Comparison of ENCODE assay signal across 8 cellular contexts in genomic region chr12:57008113-57008687, GRCh38. TPM values are rescaled to one million over a fixed set of nuclear protein-coding genes. Genes with fewer than 3 reads are reported as not detected.
A peak's percentile ranks its signal among the peaks of the same experiment; 100 is the strongest.
DNase-seq lines count a peak whose midpoint lies in the region; ATAC-seq and TF ChIP-seq lines count a peak whose summit lies in the region.

No MANE protein-coding gene starts in this region.

- CTCF ChIA-PET in SK-N-SH (lab: Yijun Ruan, JAX), result interaction anchor here (0.6 to 15.0 kb wide), 26 partner anchors 11 to 168 kb away, joined by 3 to 257 read pairs (median 4); partner anchors contain the start of genes LRP1, MYO1A, STAT6 and TAC3

- peak overlapping the region; percentile 25 for H3K27ac Mint-ChIP-seq in activated naive CD4-positive, alpha-beta T cell treated with anti-CD3 and anti-CD28 coated beads, Interleukin-2, amount 50 U/mL, for 24 hours

- H3K9ac ChIP-seq in SK-N-SH (no peak overlapping the region), neural cell (ENCODE audit: low read length) (no peak overlapping the region)

- H3F3A ChIP-seq in SK-N-SH (replicated peaks; ENCODE audit: insufficient read depth), result no peaks in the 10 kb centered on the region
- no peaks in the 10 kb centered on the region for H3F3A ChIP-seq in neural cell (ENCODE audit: insufficient read depth, low read length, poor library complexity, severe bottlenecking)

- H4K20me1 ChIP-seq in SK-N-SH (ENCODE audit: insufficient read depth) (no peaks in the 10 kb centered on the region), neural cell (ENCODE audit: insufficient read depth) (no peaks in the 10 kb centered on the region)

- no peak overlapping the region; a peak in 1 of 4 replicates for H3K27ac ChIP-seq in SK-N-SH (ENCODE audit: low read depth in 2 of 2, low read length in 1 of 2)
- no peak overlapping the region for H3K27ac ChIP-seq in neural cell (ENCODE audit: low read length)

- H3K36me3 ChIP-seq in SK-N-SH (replicated peaks in 1 of 2; ENCODE audit: control insufficient read depth in 1 of 2, insufficient read depth in 2 of 2, low read length in 1 of 2), result peaks cover 4 to 15% of the 10 kb centered on the region in 2 experiments
- H3K36me3 ChIP-seq in neural cell (ENCODE audit: insufficient read depth, low read length), result no peaks in the 10 kb centered on the region

- peaks cover 9% of the 10 kb centered on the region for H3K36me3 Mint-ChIP-seq in activated naive CD4-positive, alpha-beta T cell treated with anti-CD3 and anti-CD28 coated beads, Interleukin-2, amount 50 U/mL, for 24 hours

- H3K9me3 ChIP-seq in SK-N-SH (no peaks in the 10 kb centered on the region), neural cell (ENCODE audit: low read length) (no peaks in the 10 kb centered on the region)

- no peaks in the 10 kb centered on the region for H3K27me3 Mint-ChIP-seq in activated naive CD4-positive, alpha-beta T cell treated with anti-CD3 and anti-CD28 coated beads, Interleukin-2, amount 50 U/mL, for 24 hours

- peak overlapping the region; percentile 2 for H3K4me3 Mint-ChIP-seq in activated naive CD4-positive, alpha-beta T cell treated with anti-CD3 and anti-CD28 coated beads, Interleukin-2, amount 50 U/mL, for 24 hours

- no peak for ATAC-seq in HG03565 (IDR thresholded peaks at IDR 0.05; ENCODE audit: unreplicated experiment)
- no peak for ATAC-seq in GM18873 (IDR thresholded peaks at IDR 0.05; ENCODE audit: low FRiP score, unreplicated experiment)

- no peaks in the 10 kb centered on the region for H3K9me3 Mint-ChIP-seq in activated naive CD4-positive, alpha-beta T cell treated with anti-CD3 and anti-CD28 coated beads, Interleukin-2, amount 50 U/mL, for 24 hours

- H3K27me3 ChIP-seq in SK-N-SH (ENCODE audit: insufficient read depth) (peaks cover 9% of the 10 kb centered on the region; the same call in 1 of the 2 replicates), neural cell (ENCODE audit: insufficient read depth, low read depth, low read length) (no peaks in the 10 kb centered on the region)

- peaks cover 82% of the 10 kb centered on the region for H3K4me1 Mint-ChIP-seq in activated naive CD4-positive, alpha-beta T cell treated with anti-CD3 and anti-CD28 coated beads, Interleukin-2, amount 50 U/mL, for 24 hours

- 7% methylated on average over 1 of the region's 1 CpG for WGBS in SK-N-SH (ENCODE audit: low lambda C conversion rate)

- peaks cover 6 to 14% of the 10 kb centered on the region in 2 experiments; a peak in 3 of 4 replicates for H3K4me1 ChIP-seq in SK-N-SH (ENCODE audit: control insufficient read depth in 1 of 2, insufficient read depth in 2 of 2, low read depth in 1 of 2, low read length in 1 of 2)

- H3K4me3 ChIP-seq in SK-N-SH (ENCODE audit: low read depth in 2 of 2, low read length in 1 of 2), result no peak overlapping the region
- no peak overlapping the region for H3K4me3 ChIP-seq in epithelial cell of esophagus (ENCODE audit: low read length)
- H3K4me3 ChIP-seq in neural cell (ENCODE audit: low read length), result no peak overlapping the region

- H2AFZ ChIP-seq in SK-N-SH (ENCODE audit: low read depth), result no peak overlapping the region
- H2AFZ ChIP-seq in neural cell (ENCODE audit: low read depth, low read length), result no peak overlapping the region

- POLR2A ChIA-PET in SK-N-SH (lab: Yijun Ruan, JAX), result interaction anchor here (0.9 kb wide), 1 partner anchor 58 kb away, joined by 3 read pairs; no protein-coding TSS in a partner anchor

- no peak overlapping the region for H3K4me2 ChIP-seq in SK-N-SH
- H3K4me2 ChIP-seq in neural cell (ENCODE audit: low read length), result no peak overlapping the region

- H3K9me2 ChIP-seq in SK-N-SH (no peaks in the 10 kb centered on the region), neural cell (ENCODE audit: insufficient read depth, low read length) (no peaks in the 10 kb centered on the region)

- no peak for DNase-seq in activated naive CD4-positive, alpha-beta T cell treated with anti-CD3 and anti-CD28 coated beads, Interleukin-2, amount 50 U/mL, for 16 hours
- DNase-seq in MV-4-11 (lab: John Stamatoyannopoulos, UW), result peak; percentile 70
- DNase-seq in SK-N-SH, result peak; percentile 72
- peak; percentile 69 for DNase-seq in epithelial cell of esophagus (ENCODE audit: low read depth)

- H3K79me2 ChIP-seq in SK-N-SH (ENCODE audit: insufficient read depth) (peaks cover 23% of the 10 kb centered on the region), neural cell (replicated peaks; ENCODE audit: insufficient read depth, low read length) (peaks cover 20% of the 10 kb centered on the region)

- peak; percentile 76 for TF ChIP-seq CTCF in SK-N-SH (IDR thresholded peaks at IDR 0.05)
- TF ChIP-seq CTCF in epithelial cell of esophagus (IDR thresholded peaks at IDR 0.05; ENCODE audit: insufficient read depth, low read depth, low read length, missing control alignments), result peak; percentile 75
- peak; percentile 84 for TF ChIP-seq CTCF in neural cell (IDR thresholded peaks at IDR 0.05; ENCODE audit: poor library complexity, severe bottlenecking)

- TF ChIP-seq RAD21 in SK-N-SH (IDR thresholded peaks at IDR 0.05; ENCODE audit: low read length), result peak; percentile 93
- peak; percentile 84 for TF ChIP-seq RAD21 in neural cell (conservative IDR thresholded peaks at IDR 0.05)

- no peak for TF ChIP-seq EP300 in SK-N-SH (IDR thresholded peaks at IDR 0.05; ENCODE audit: borderline replicate concordance in 1 of 2, low read depth in 1 of 2, low read length in 1 of 2)
- no peak for TF ChIP-seq EP300 in neural cell (conservative IDR thresholded peaks at IDR 0.05; ENCODE audit: poor library complexity, severe bottlenecking)

TF ChIP-seq in SK-N-SH, 30 proteins besides CTCF, POLR2A, EP300 and RAD21:
- no peak for TF ChIP-seq TCF12 (IDR thresholded peaks at IDR 0.05)
- no peak for TF ChIP-seq FOXM1 (IDR thresholded peaks at IDR 0.05; ENCODE audit: low read depth)
- peak; percentile 79 for TF ChIP-seq SMC3 (IDR thresholded peaks at IDR 0.05; ENCODE audit: low read depth, low read length)
TF ChIP-seq in SK-N-SH: peak in this region for 1.

TF ChIP-seq in neural cell, 6 proteins besides CTCF, POLR2A, EP300 and RAD21:
- TF ChIP-seq SMC3 (conservative IDR thresholded peaks at IDR 0.05; ENCODE audit: poor library complexity) (peak; percentile 76), REST (IDR thresholded peaks at IDR 0.05; ENCODE audit: borderline replicate concordance) (no peak), MXI1 (conservative IDR thresholded peaks at IDR 0.05; ENCODE audit: poor library complexity, severe bottlenecking) (no peak), EZH2 (IDR thresholded peaks at IDR 0.05; ENCODE audit: borderline replicate concordance, insufficient read depth, low read length, poor library complexity, severe bottlenecking) (no peak)

RNA-seq across cellular contexts. Expression of gene ZBTB39, which starts 1.9 kb away (rescaled TPM):
- polyA plus RNA-seq in SK-N-SH (2012; rRNA removed), result 3.7 and 4.8 TPM in 2 replicates
- polyA plus RNA-seq in SK-N-SH (2012; cell fraction: cytosol; rRNA removed), result 3.3 and 3.8 TPM in 2 replicates
- polyA plus RNA-seq in SK-N-SH (2012; cell fraction: nucleus; rRNA removed), result 4.0 and 4.7 TPM in 2 replicates
- 6.4 and 7.3 TPM in 2 replicates for polyA plus RNA-seq in neural cell
- 24.8 and 26.2 TPM in 2 replicates for polyA minus RNA-seq in neural cell

RNA-seq across cellular contexts. Expression of gene TAC3, which starts 8.1 kb away (rescaled TPM):
- polyA plus RNA-seq in SK-N-SH (2012; rRNA removed) (not detected in 2 replicates), neural cell (2.5 TPM in 1 of 2 replicates, not detected in the other)
- 0.04 and 0.08 TPM in 2 replicates for polyA plus RNA-seq in SK-N-SH (2012; cell fraction: cytosol; rRNA removed)
- 0.11 TPM in 1 of 2 replicates, not detected in the other for polyA plus RNA-seq in SK-N-SH (2012; cell fraction: nucleus; rRNA removed)
- polyA minus RNA-seq in neural cell, result not detected in 2 replicates

RNA-seq across cellular contexts. Expression of gene MYO1A, which starts 41.7 kb away (rescaled TPM):
- polyA plus RNA-seq in SK-N-SH (2012; rRNA removed), result not detected in 2 replicates
- not detected in 2 replicates for polyA plus RNA-seq in SK-N-SH (2012; cell fraction: cytosol; rRNA removed)
- polyA plus RNA-seq in SK-N-SH (2012; cell fraction: nucleus; rRNA removed), result 0.11 TPM in 1 of 2 replicates, not detected in the other
- not detected in 2 replicates for polyA plus RNA-seq in neural cell
- not detected in 2 replicates for polyA minus RNA-seq in neural cell

RNA-seq across cellular contexts. Expression of gene RDH16, which starts 50.8 kb away (rescaled TPM):
- 0.12 and 0.18 TPM in 2 replicates for polyA plus RNA-seq in SK-N-SH (2012; rRNA removed)
- 0.03 TPM in 2 replicates for polyA plus RNA-seq in SK-N-SH (2012; cell fraction: cytosol; rRNA removed)
- 0.83 and 1.0 TPM in 2 replicates for polyA plus RNA-seq in SK-N-SH (2012; cell fraction: nucleus; rRNA removed)
- 0.66 and 1.0 TPM in 2 replicates for polyA plus RNA-seq in neural cell
- polyA minus RNA-seq in neural cell, result 1.2 TPM in 2 replicates
